ENCODE assay signal across 17 cellular contexts in the genomic region with DNA sequence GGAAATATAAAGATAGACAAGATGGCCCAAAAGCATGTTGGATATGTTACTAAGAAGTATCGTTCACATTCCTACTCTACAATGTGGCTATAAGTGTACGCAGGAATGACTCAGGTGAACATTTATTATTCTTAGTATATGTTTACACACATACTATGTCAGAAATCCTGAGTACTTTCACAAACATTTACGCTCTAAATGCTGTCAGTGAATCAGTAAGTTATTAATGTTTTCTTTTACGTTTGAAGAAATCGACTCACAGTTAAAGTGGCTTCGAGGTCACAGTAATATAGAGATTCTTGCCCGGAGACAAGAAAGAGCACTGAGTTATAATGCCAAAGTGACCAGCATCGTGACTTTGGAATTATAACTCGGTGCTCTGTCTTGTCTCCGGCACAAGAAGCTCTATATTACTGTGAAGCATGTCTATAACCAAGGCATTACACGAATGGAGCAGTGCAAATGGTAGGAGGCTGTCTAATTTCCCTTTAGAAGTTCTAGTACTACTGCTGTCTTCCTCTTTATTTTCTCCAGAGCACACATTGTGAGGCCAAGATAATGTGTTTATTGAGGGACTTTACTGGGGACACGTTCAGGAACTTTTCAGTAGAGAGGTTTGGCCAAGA.
DNase-seq lines count a peak whose midpoint lies in the region; ATAC-seq and TF ChIP-seq lines count a peak whose summit lies in the region.
"Had no signal": no experiment of that assay in that cellular context is flagged by ENCODE, and none has a peak within 500 bp of the region (broad histone marks: within the 10 kb centered on the region; RNA-seq: fewer than 3 reads in every experiment).

No MANE protein-coding gene starts in this region.

- H3K9me3 ChIP-seq in IMR-90 (ENCODE audit: control insufficient read depth, insufficient read depth, low read length) = no peaks in the 10 kb centered on the region
- H3K9me3 ChIP-seq in mesenchymal stem cell (ENCODE audit: control insufficient read depth, low read length) = no peaks in the 10 kb centered on the region
- H3K9me3 ChIP-seq in body of pancreas = no peaks in the 10 kb centered on the region
- H3K9me3 ChIP-seq: colonic mucosa, right atrium auricular region, thyroid gland had no signal

- TF ChIP-seq CTCF in IMR-90 (conservative IDR thresholded peaks at IDR 0.05; ENCODE audit: low read depth, low read length) (no peak), body of pancreas (IDR thresholded peaks at IDR 0.05) (no peak), lower leg skin (IDR thresholded peaks at IDR 0.05) (no peak)

- peak overlapping the region; percentile 26; the same call in 1 of the 3 replicates for H2BK15ac ChIP-seq in IMR-90 (ENCODE audit: low read depth, low read length)
- no peak overlapping the region for H2BK15ac ChIP-seq in mesenchymal stem cell (ENCODE audit: low read depth, poor library complexity, severe bottlenecking)

- H3K27ac ChIP-seq in IMR-90 (ENCODE audit: insufficient read depth, low read length) (peak overlapping the region; percentile 33), caudate nucleus (ENCODE audit: low read depth, low read length) (peak overlapping the region; percentile 39), mesenchymal stem cell (ENCODE audit: low read length, poor library complexity, severe bottlenecking) (peak overlapping the region; percentile 84), body of pancreas (no peak overlapping the region)
- H3K27ac ChIP-seq: colonic mucosa, right atrium auricular region, thyroid gland had no signal

- peaks cover 0 to 15% of the 10 kb centered on the region in 2 experiments; a peak in 2 of 4 replicates for H3K79me1 ChIP-seq in IMR-90 (ENCODE audit: low read depth in 1 of 2, low read length in 2 of 2)
- H3K79me1 ChIP-seq in mesenchymal stem cell (replicated peaks; ENCODE audit: low read length, poor library complexity, severe bottlenecking) = no peaks in the 10 kb centered on the region

- no peak overlapping the region for H2AFZ ChIP-seq in IMR-90 (replicated peaks; ENCODE audit: low read length, poor library complexity)
- no peak overlapping the region for H2AFZ ChIP-seq in mesenchymal stem cell (ENCODE audit: low read depth, low read length)

- no peaks in the 10 kb centered on the region for H3K36me3 ChIP-seq in IMR-90 (ENCODE audit: control insufficient read depth, insufficient read depth, low read length)
- H3K36me3 ChIP-seq in mesenchymal stem cell (ENCODE audit: control insufficient read depth in 1 of 2, insufficient read depth in 2 of 2, low read depth in 1 of 2, low read length in 2 of 2) = no peaks in the 10 kb centered on the region
- no peaks in the 10 kb centered on the region for H3K36me3 ChIP-seq in body of pancreas (replicated peaks in 1 of 2; ENCODE audit: insufficient read depth in 1 of 2, low read depth in 2 of 2)
- H3K36me3 ChIP-seq: colonic mucosa, right atrium auricular region, thyroid gland had no signal

- H2BK120ac ChIP-seq in IMR-90 (ENCODE audit: low read depth, low read length) = peak overlapping the region; percentile 96
- H2BK120ac ChIP-seq in mesenchymal stem cell (ENCODE audit: low read depth, low read length) = no peak overlapping the region

- peak overlapping the region; percentile 11; the same call in 1 of the 2 replicates for H3K4me3 ChIP-seq in IMR-90 (ENCODE audit: insufficient read depth, low read depth, low read length)
- H3K4me3 ChIP-seq in mesenchymal stem cell (ENCODE audit: insufficient read depth in 1 of 2, low read depth in 1 of 2, low read length in 2 of 2) = no peak overlapping the region
- H3K4me3 ChIP-seq in body of pancreas = no peak overlapping the region
- no peak overlapping the region for H3K4me3 ChIP-seq in lower leg skin (ENCODE audit: low read depth, poor library complexity, severe bottlenecking)
- H3K4me3 ChIP-seq: colonic mucosa, right atrium auricular region, thyroid gland had no signal

- ATAC-seq in IMR-90 (ENCODE audit: low read depth) (peak; percentile 32), body of pancreas (no peak), GM18861 (IDR thresholded peaks at IDR 0.05; ENCODE audit: unreplicated experiment) (no peak)
- ATAC-seq: left colon had no signal

- H3K18ac ChIP-seq in IMR-90 (ENCODE audit: low read depth, low read length) (peak overlapping the region; percentile 82; the same call in 1 of the 2 replicates), mesenchymal stem cell (ENCODE audit: low read depth in 1 of 2, low read length in 2 of 2) (peak overlapping the region in 1 of 2 experiments; percentile 81)

- H2BK5ac ChIP-seq in IMR-90 (ENCODE audit: low read depth, low read length, poor library complexity, severe bottlenecking) (peak overlapping the region; percentile 98), mesenchymal stem cell (ENCODE audit: low read depth, low read length, poor library complexity, severe bottlenecking) (no peak overlapping the region)

- peak; percentile 29; the same call in 1 of the 2 replicates for TF ChIP-seq POLR2A in IMR-90 (IDR thresholded peaks at IDR 0.05; ENCODE audit: low read depth, low read length)
- TF ChIP-seq POLR2A in body of pancreas (IDR thresholded peaks at IDR 0.05) = no peak
- no peak for TF ChIP-seq POLR2A in lower leg skin (IDR thresholded peaks at IDR 0.05)

- H2AK5ac ChIP-seq in IMR-90 (ENCODE audit: low read depth, low read length) (no peak overlapping the region), mesenchymal stem cell (ENCODE audit: low read length, severe bottlenecking) (no peak overlapping the region)

- DNase-seq in A172 (ENCODE audit: low spot score) (peak; percentile 29), IMR-90 (peak; percentile 93), caudate nucleus (lab: John Stamatoyannopoulos, UW) (no peak), mesenchymal stem cell (peak; percentile 68), KBM-7 (no peak), body of pancreas (no peak), lower leg skin (ENCODE audit: low spot score in 2 of 2) (no peak)
- DNase-seq: activated naive CD8-positive, alpha-beta T cell treated with anti-CD3 and anti-CD28 coated beads for 36 hours; colonic mucosa; erythroblast; left colon; naive B cell; NCI-H2081 treated with DMSO at 0.1 percent for 48 hours; SIG-M5; thyroid gland had no signal

- no peak overlapping the region for H2BK12ac ChIP-seq in mesenchymal stem cell (ENCODE audit: low read length in 2 of 2)

- H3K9me1 ChIP-seq in IMR-90 (ENCODE audit: insufficient read depth, low read length) = peaks cover 10% of the 10 kb centered on the region

- no peaks in the 10 kb centered on the region for H3K27me3 ChIP-seq in IMR-90 (ENCODE audit: control insufficient read depth, insufficient read depth, low read length)
- H3K27me3 ChIP-seq in mesenchymal stem cell (ENCODE audit: control insufficient read depth in 1 of 2, insufficient read depth in 1 of 2, low read length in 2 of 2) = no peaks in the 10 kb centered on the region
- no peaks in the 10 kb centered on the region for H3K27me3 ChIP-seq in body of pancreas
- H3K27me3 ChIP-seq: colonic mucosa, right atrium auricular region, thyroid gland had no signal

- no peak overlapping the region; the same call in 1 of the 2 replicates for H3K9ac ChIP-seq in IMR-90 (ENCODE audit: low read depth, low read length)
- H3K9ac ChIP-seq in mesenchymal stem cell (ENCODE audit: low read length) = peak overlapping the region; percentile 28

- CTCF ChIA-PET in IMR-90 (lab: Yijun Ruan, JAX) = no interaction called here

- dilution Hi-C loops in IMR-90 (cut with HindIII; ENCODE audit: low sequenced_read_pairs, unreplicated experiment) = no loop called here

- peak overlapping the region; percentile 72 for H3K23ac ChIP-seq in IMR-90 (ENCODE audit: low read depth, low read length)
- no peak overlapping the region for H3K23ac ChIP-seq in mesenchymal stem cell (ENCODE audit: low read length in 2 of 2)

- H4K8ac ChIP-seq in IMR-90 (ENCODE audit: low read depth in 2 of 2, low read length in 2 of 2) (peak overlapping the region; percentile 37 to 86; a peak in 3 of 4 replicates), mesenchymal stem cell (ENCODE audit: low read length) (no peak overlapping the region)

- H3K4ac ChIP-seq in IMR-90 (ENCODE audit: low read depth, low read length) (peak overlapping the region; percentile 97), mesenchymal stem cell (ENCODE audit: low read depth in 1 of 2, low read length in 2 of 2) (no peak overlapping the region)

- H2BK20ac ChIP-seq in IMR-90 (ENCODE audit: low read depth, low read length) = peak overlapping the region; percentile 99

- H3K14ac ChIP-seq in IMR-90 (replicated peaks; ENCODE audit: low read depth, low read length) = peak overlapping the region; percentile 82
- no peak overlapping the region for H3K14ac ChIP-seq in mesenchymal stem cell (ENCODE audit: low read length in 2 of 2)

- H4K5ac ChIP-seq in IMR-90 (ENCODE audit: low read depth, low read length) = peak overlapping the region; percentile 47; the same call in 1 of the 2 replicates

- intact Hi-C loops in IMR-90 (cut with micrococcal nuclease) (loop anchor here (1.0 kb wide), 1 partner anchor 30 kb away; no protein-coding TSS in a partner anchor), body of pancreas (cut with DNase I) (no loop called here), lower leg skin (cut with DNase I; ENCODE audit: low total_unique reads) (no loop called here)

- WGBS in IMR-90 (ENCODE audit: extremely low coverage in 2 of 2, insufficient read length in 1 of 2), 2 experiments = 0% methylated on average over 6 of the region's 12 CpGs; no CpG with 5 or more reads in 1 of the 2 experiments
- WGBS in mesenchymal stem cell = 26% methylated on average over 11 of the region's 12 CpGs
- 76 to 77% methylated on average over 12 of the region's 12 CpGs for WGBS in body of pancreas, 2 donors
- WGBS in lower leg skin, 2 donors = 82 to 84% methylated on average over 12 of the region's 12 CpGs

- peak overlapping the region; percentile 91 for H3K56ac ChIP-seq in IMR-90 (ENCODE audit: extremely low read depth, insufficient read depth, low read length)

- H3K4me1 ChIP-seq in IMR-90 (ENCODE audit: control insufficient read depth, insufficient read depth, low read length) (peaks cover 6% of the 10 kb centered on the region; the same call in 1 of the 2 replicates), mesenchymal stem cell (ENCODE audit: control insufficient read depth, insufficient read depth, low read depth, low read length) (peaks cover 5% of the 10 kb centered on the region), body of pancreas (no peaks in the 10 kb centered on the region)
- H3K4me1 ChIP-seq: colonic mucosa, right atrium auricular region, thyroid gland had no signal

- in situ Hi-C loops in IMR-90 (cut with MboI; ENCODE audit: low sequenced_read_pairs) (no loop called here), KBM-7 (cut with MboI; ENCODE audit: low pct_unique_long_range_greater_than_20kb, low sequenced_read_pairs) (loop anchor here (25.0 kb wide), 1 partner anchor 220 kb away; no protein-coding TSS in a partner anchor)

- H4K91ac ChIP-seq in IMR-90 (ENCODE audit: insufficient read depth, low read depth, low read length) (peak overlapping the region; percentile 66), mesenchymal stem cell (ENCODE audit: low read length) (no peak overlapping the region)

- H2AK9ac ChIP-seq in IMR-90 (replicated peaks; ENCODE audit: low read depth, low read length, poor library complexity) = no peak overlapping the region

- no peak for TF ChIP-seq RAD21 in IMR-90 (IDR thresholded peaks at IDR 0.05; ENCODE audit: low read length)

- POLR2A ChIA-PET in IMR-90 (lab: Charles Lee; ENCODE audit: unreplicated experiment) = no interaction called here

- no peaks in the 10 kb centered on the region for H4K20me1 ChIP-seq in IMR-90 (ENCODE audit: insufficient read depth, low read length)

- H3K4me2 ChIP-seq in IMR-90 (ENCODE audit: low read depth, low read length) = peak overlapping the region; percentile 74; the same call in 1 of the 2 replicates
- H3K4me2 ChIP-seq in mesenchymal stem cell (ENCODE audit: low read length, poor library complexity, severe bottlenecking) = peak overlapping the region; percentile 40

- no TSS peak for BruUV-seq in IMR-90 (replicated peaks; lab: Mats Ljungman, UMichigan)

Comparison
In these comparisons a context has a peak if more than half of its experiments do, and no peak if none do; other contexts are left out.
1. DNase-seq: peak in A172 (single experiment), IMR-90 (single experiment) and mesenchymal stem cell (single experiment); none in caudate nucleus (0 of 61), KBM-7 (single experiment), body of pancreas (0 of 4) and lower leg skin (0 of 2).
2. H3K27ac ChIP-seq: peak in IMR-90 (single experiment), caudate nucleus (single experiment) and mesenchymal stem cell (single experiment); none in body of pancreas (0 of 4).